11 cellular contexts compared by ENCODE assay signal in genomic region chr2:150475479-150476212, GRCh38. TPM values are rescaled to one million over a fixed set of nuclear protein-coding genes. Genes with fewer than 3 reads are reported as not detected.
DNase-seq lines count a peak whose midpoint lies in the region; ATAC-seq and TF ChIP-seq lines count a peak whose summit lies in the region.
"Had no signal": no experiment of that assay in that cellular context is flagged by ENCODE, and none has a peak within 500 bp of the region (broad histone marks: within the 10 kb centered on the region; RNA-seq: fewer than 3 reads in every experiment).

No MANE protein-coding gene starts in this region.

- TF ChIP-seq CTCF in Caco-2 (IDR thresholded peaks at IDR 0.05; ENCODE audit: insufficient read depth in 1 of 2, low read depth in 1 of 2, low read length in 1 of 2, severe bottlenecking in 1 of 2, unreplicated experiment in 1 of 2) (no peak), ascending aorta (IDR thresholded peaks at IDR 0.05) (no peak), fibroblast of villous mesenchyme (IDR thresholded peaks at IDR 0.05; ENCODE audit: insufficient read depth, low read depth, low read length) (no peak), gastrocnemius medialis (IDR thresholded peaks at IDR 0.05 in 4 of 5, conservative IDR thresholded peaks at IDR 0.05 in 1 of 5) (no peak), endodermal cell (conservative IDR thresholded peaks at IDR 0.05) (no peak)

- H3K9me3 Mint-ChIP-seq in Caco-2 (ENCODE audit: unreplicated experiment) (peaks cover 6% of the 10 kb centered on the region), endodermal cell (no peaks in the 10 kb centered on the region)
- H3K9me3 Mint-ChIP-seq: activated naive CD4-positive, alpha-beta T cell treated with anti-CD3 and anti-CD28 coated beads, Interleukin-2, amount 10 ng/mL, durations not matched to agents 7 days and 5 days had no signal

- H3K27ac Mint-ChIP-seq in Caco-2 (ENCODE audit: unreplicated experiment) (peak overlapping the region; percentile 84), endodermal cell (no peak overlapping the region)
- H3K27ac Mint-ChIP-seq: activated naive CD4-positive, alpha-beta T cell treated with anti-CD3 and anti-CD28 coated beads, Interleukin-2, amount 10 ng/mL, durations not matched to agents 7 days and 5 days had no signal

- CTCF ChIA-PET in Caco-2 (lab: Charles Lee) = interaction anchor here (1.0 kb wide), 1 partner anchor 70 kb away, joined by 3 read pairs; no protein-coding TSS in a partner anchor

- H3K9me3 ChIP-seq in Caco-2 (no peaks in the 10 kb centered on the region), ascending aorta (no peaks in the 10 kb centered on the region), gastrocnemius medialis (no peaks in the 10 kb centered on the region), endodermal cell (ENCODE audit: control insufficient read depth, low read length) (no peaks in the 10 kb centered on the region)

- DNase-seq in Caco-2 (no peak), ascending aorta (ENCODE audit: low spot score in 2 of 2) (no peak), fibroblast of villous mesenchyme (ENCODE audit: low read depth) (peak; percentile 26), gastrocnemius medialis (no peak), endodermal cell (no peak), SW480 (ENCODE audit: low spot score) (no peak), DMS114 treated with DMSO at 0.1 percent for 48 hours (lab: John Stamatoyannopoulos, UW; ENCODE audit: unreplicated experiment) (no peak)
- no peak for DNase-seq in activated CD4-positive, alpha-beta T cell treated with anti-CD3 and anti-CD28 coated beads, Interleukin-2, amount 50 U/mL, for 4 hours
- DNase-seq: activated CD8-positive, alpha-beta memory T cell treated with anti-CD3 and anti-CD28 coated beads for 24 hours; activated naive CD4-positive, alpha-beta T cell treated with anti-CD3 and anti-CD28 coated beads, Interleukin-2, amount 10 ng/mL, durations not matched to agents 7 days and 5 days had no signal

- H3K4me3 Mint-ChIP-seq in Caco-2 (ENCODE audit: unreplicated experiment) = peak overlapping the region; percentile 69
- no peak overlapping the region for H3K4me3 Mint-ChIP-seq in endodermal cell
- H3K4me3 Mint-ChIP-seq: activated naive CD4-positive, alpha-beta T cell treated with anti-CD3 and anti-CD28 coated beads, Interleukin-2, amount 10 ng/mL, durations not matched to agents 7 days and 5 days had no signal

- no peak for TF ChIP-seq POLR2A in gastrocnemius medialis (IDR thresholded peaks at IDR 0.05)

- H3K4me1 Mint-ChIP-seq in Caco-2 (ENCODE audit: low read depth, unreplicated experiment) = peaks cover 72% of the 10 kb centered on the region
- peaks cover 25% of the 10 kb centered on the region for H3K4me1 Mint-ChIP-seq in endodermal cell
- H3K4me1 Mint-ChIP-seq: activated naive CD4-positive, alpha-beta T cell treated with anti-CD3 and anti-CD28 coated beads, Interleukin-2, amount 10 ng/mL, durations not matched to agents 7 days and 5 days had no signal

- WGBS in endodermal cell (ENCODE audit: insufficient coverage in 1 of 2, insufficient read length in 1 of 2), 2 experiments = 97 to 100% methylated on average over 3 to 6 of the region's 6 CpGs

- no peak for ATAC-seq in gastrocnemius medialis

- H3K27me3 Mint-ChIP-seq in Caco-2 (ENCODE audit: insufficient read depth, unreplicated experiment) = no peaks in the 10 kb centered on the region
- no peaks in the 10 kb centered on the region for H3K27me3 Mint-ChIP-seq in endodermal cell (ENCODE audit: insufficient read depth)
- H3K27me3 Mint-ChIP-seq: activated naive CD4-positive, alpha-beta T cell treated with anti-CD3 and anti-CD28 coated beads, Interleukin-2, amount 10 ng/mL, durations not matched to agents 7 days and 5 days had no signal

- no TSS peak for BruUV-seq in Caco-2 (replicated peaks; lab: Mats Ljungman, UMichigan)

- intact Hi-C loops in Caco-2 (cut with micrococcal nuclease; ENCODE audit: unreplicated experiment) (loop anchor here (2.0 to 10.0 kb wide), 2 partner anchors 65 to 551 kb away; no protein-coding TSS in a partner anchor), ascending aorta (cut with DNase I) (loop anchor here (10.0 kb wide), 1 partner anchor 789 kb away; the partner anchor contains the start of gene RBM43), gastrocnemius medialis (cut with DNase I; ENCODE audit: low total_unique reads) (no loop called here)

- peak overlapping the region; percentile 74 to 82 for H3K27ac ChIP-seq in ascending aorta
- H3K27ac ChIP-seq in gastrocnemius medialis = peak overlapping the region; percentile 56 to 65 (median 61)
- no peak overlapping the region for H3K27ac ChIP-seq in endodermal cell (ENCODE audit: low read depth, low read length)

- no peak overlapping the region for H3K9ac ChIP-seq in endodermal cell (ENCODE audit: extremely low read depth, low read length, poor library complexity, severe bottlenecking)

- H3K36me3 ChIP-seq in Caco-2 (ENCODE audit: control insufficient read depth, insufficient read depth, low read length) (peaks cover 2% of the 10 kb centered on the region), ascending aorta (peaks cover 14 to 30% of the 10 kb centered on the region in 2 donors), gastrocnemius medialis (peaks cover 0 to 1% of the 10 kb centered on the region in 2 donors), endodermal cell (ENCODE audit: control insufficient read depth, insufficient read depth, low read length) (no peaks in the 10 kb centered on the region)

- H3K4me3 ChIP-seq in Caco-2 (ENCODE audit: low read depth, low read length) (no peak overlapping the region), ascending aorta (peak overlapping the region in 1 of 2 donors; percentile 50), fibroblast of villous mesenchyme (ENCODE audit: low read depth, low read length) (peak overlapping the region; percentile 100), gastrocnemius medialis (no peak overlapping the region), endodermal cell (ENCODE audit: low read length) (no peak overlapping the region)

- H3K36me3 Mint-ChIP-seq in Caco-2 (ENCODE audit: insufficient read depth, unreplicated experiment) (peaks cover 93% of the 10 kb centered on the region), endodermal cell (ENCODE audit: low read depth) (peaks cover 7% of the 10 kb centered on the region)
- H3K36me3 Mint-ChIP-seq: activated naive CD4-positive, alpha-beta T cell treated with anti-CD3 and anti-CD28 coated beads, Interleukin-2, amount 10 ng/mL, durations not matched to agents 7 days and 5 days had no signal

- POLR2A ChIA-PET in Caco-2 (lab: Charles Lee) = no interaction called here

- peaks cover 95% of the 10 kb centered on the region for H3K4me1 ChIP-seq in Caco-2
- H3K4me1 ChIP-seq in ascending aorta = peaks cover 5 to 43% of the 10 kb centered on the region in 2 donors
- peaks cover 47 to 59% of the 10 kb centered on the region in 2 donors for H3K4me1 ChIP-seq in gastrocnemius medialis
- H3K4me1 ChIP-seq in endodermal cell (ENCODE audit: control insufficient read depth, insufficient read depth, low read length) = no peaks in the 10 kb centered on the region

- in situ Hi-C loops in gastrocnemius medialis (cut with MboI; ENCODE audit: low sequenced_read_pairs in 4 of 4) = loop anchor here in 1 of 4 donors (25.0 kb wide), 1 partner anchor 663 kb away; no protein-coding TSS in a partner anchor

- H3K27me3 ChIP-seq in Caco-2 (replicated peaks; ENCODE audit: control insufficient read depth, insufficient read depth, low read length) (no peaks in the 10 kb centered on the region), ascending aorta (no peaks in the 10 kb centered on the region), gastrocnemius medialis (no peaks in the 10 kb centered on the region), endodermal cell (ENCODE audit: control insufficient read depth, insufficient read depth, low read length, poor library complexity, severe bottlenecking) (no peaks in the 10 kb centered on the region)

RNA-seq across cellular contexts. Expression of gene RND3, which starts 11.8 kb away (rescaled TPM):
- total RNA-seq in Caco-2 (2022) (70.9 and 75.0 TPM in 2 replicates), ascending aorta (10.7 TPM), fibroblast of villous mesenchyme (635 and 1,266 TPM in 2 replicates), gastrocnemius medialis (10 to 100 TPM in 3 of 4 donors, 1 to 10 TPM in 1; 2.1 to 14.9 (median 12.3) TPM), endodermal cell (1 to 10 TPM; 1.3 to 7.8 TPM)
- polyA plus RNA-seq in endodermal cell (2013, experiment 1 of 2) = 99.8 TPM
- 80.5 TPM for polyA plus RNA-seq in endodermal cell (2013, experiment 2 of 2)
- total RNA-seq: T-helper 2 cell treated with Interferon-gamma antibody and Interleukin-4, amounts not matched to agents 100 ng/mL and 5 ng/mL, for 36 hours had no signal
